25 cellular contexts compared by ENCODE assay signal in genomic region chr11:27541790-27542189, GRCh38. TPM values are rescaled to one million over a fixed set of nuclear protein-coding genes. Genes with fewer than 3 reads are reported as not detected.
DNase-seq lines count a peak whose midpoint lies in the region; ATAC-seq, FAIRE-seq and TF ChIP-seq lines count a peak whose summit lies in the region.
"Had no signal": no experiment of that assay in that cellular context is flagged by ENCODE, and none has a peak within 500 bp of the region (broad histone marks: within the 10 kb centered on the region; RNA-seq: fewer than 3 reads in every experiment).

No MANE protein-coding gene starts in this region.

- no peak overlapping the region for H2AK9ac ChIP-seq in IMR-90 (replicated peaks; ENCODE audit: low read depth, low read length, poor library complexity)

- dilution Hi-C loops in IMR-90 (cut with HindIII; ENCODE audit: low sequenced_read_pairs, unreplicated experiment), result no loop called here

- no peaks in the 10 kb centered on the region for H3K36me3 ChIP-seq in IMR-90 (ENCODE audit: control insufficient read depth, insufficient read depth, low read length)
- no peaks in the 10 kb centered on the region for H3K36me3 ChIP-seq in H1 (ENCODE audit: control insufficient read depth in 2 of 4, insufficient read depth in 4 of 4, low read length in 3 of 4)
- H3K36me3 ChIP-seq in SJCRH30, result no peaks in the 10 kb centered on the region
- H3K36me3 ChIP-seq: BE2C, BLaER1 had no signal

- no peak for TF ChIP-seq RAD21 in IMR-90 (IDR thresholded peaks at IDR 0.05; ENCODE audit: low read length)
- TF ChIP-seq RAD21 in Ishikawa (IDR thresholded peaks at IDR 0.05; ENCODE audit: low read depth), result no peak
- no peak for TF ChIP-seq RAD21 in H1 (IDR thresholded peaks at IDR 0.05 in 1 of 2, conservative IDR thresholded peaks at IDR 0.05 in 1 of 2; ENCODE audit: low read depth in 2 of 2, low read length in 2 of 2)

- H3K4ac ChIP-seq in IMR-90 (ENCODE audit: low read depth, low read length), result no peak overlapping the region
- no peak overlapping the region for H3K4ac ChIP-seq in H1 (replicated peaks; ENCODE audit: insufficient read length, low read depth, low read length)

- no peaks in the 10 kb centered on the region for H3K4me1 ChIP-seq in IMR-90 (ENCODE audit: control insufficient read depth, insufficient read depth, low read length)
- H3K4me1 ChIP-seq in H1 (replicated peaks in 1 of 4; ENCODE audit: control insufficient read depth in 3 of 4, insufficient read depth in 4 of 4, low read length in 3 of 4), result no peaks in the 10 kb centered on the region
- H3K4me1 ChIP-seq in SJCRH30, result peaks cover 5% of the 10 kb centered on the region
- H3K4me1 ChIP-seq: BE2C had no signal

- ATAC-seq in IMR-90 (ENCODE audit: low read depth) (no peak), HG02571 (IDR thresholded peaks at IDR 0.05; ENCODE audit: unreplicated experiment) (no peak)
- ATAC-seq: GM12878 had no signal

- TF ChIP-seq CTCF in IMR-90 (conservative IDR thresholded peaks at IDR 0.05; ENCODE audit: low read depth, low read length), result no peak
- no peak for TF ChIP-seq CTCF in H1 (IDR thresholded peaks at IDR 0.05; ENCODE audit: control extremely low read depth in 1 of 3, insufficient read depth in 1 of 3, low read depth in 1 of 3, low read length in 3 of 3)

- no peak overlapping the region for H3K14ac ChIP-seq in IMR-90 (replicated peaks; ENCODE audit: low read depth, low read length)
- no peak overlapping the region for H3K14ac ChIP-seq in H1 (ENCODE audit: insufficient read length)

- no peak overlapping the region for H2AK5ac ChIP-seq in IMR-90 (ENCODE audit: low read depth, low read length)
- no peak overlapping the region for H2AK5ac ChIP-seq in H1 (ENCODE audit: low read depth, low read length)

- no peaks in the 10 kb centered on the region for H3K9me1 ChIP-seq in IMR-90 (ENCODE audit: insufficient read depth, low read length)

- in situ Hi-C loops in IMR-90 (cut with MboI; ENCODE audit: low sequenced_read_pairs), result no loop called here

- H3K9ac ChIP-seq in IMR-90 (ENCODE audit: low read depth, low read length), result no peak overlapping the region
- H3K9ac ChIP-seq in H1 (replicated peaks in 1 of 4; ENCODE audit: extremely low read depth in 1 of 4, low read depth in 3 of 4, low read length in 3 of 4), result no peak overlapping the region
- H3K9ac ChIP-seq: BLaER1 had no signal

- TF ChIP-seq POLR2A in IMR-90 (IDR thresholded peaks at IDR 0.05; ENCODE audit: low read depth, low read length), result no peak
- no peak for TF ChIP-seq POLR2A in H1 (IDR thresholded peaks at IDR 0.05; ENCODE audit: control extremely low read depth in 1 of 2, low read depth in 2 of 2, low read length in 2 of 2)

- H3K27me3 ChIP-seq in IMR-90 (ENCODE audit: control insufficient read depth, insufficient read depth, low read length) (no peaks in the 10 kb centered on the region), H1 (replicated peaks in 1 of 4; ENCODE audit: control insufficient read depth in 3 of 4, extremely low read depth in 1 of 4, insufficient read depth in 3 of 4, low read length in 3 of 4) (no peaks in the 10 kb centered on the region), SJCRH30 (peaks cover 3% of the 10 kb centered on the region; the same call in 1 of the 2 replicates)
- H3K27me3 ChIP-seq: BE2C, BLaER1 had no signal

- intact Hi-C loops in IMR-90 (cut with micrococcal nuclease), result no loop called here

- H4K8ac ChIP-seq in IMR-90 (ENCODE audit: low read depth in 2 of 2, low read length in 2 of 2) (no peak overlapping the region), H1 (ENCODE audit: extremely low read depth, insufficient read depth, low read length) (no peak overlapping the region)

- no peak for DNase-seq in IMR-90
- no peak for DNase-seq in H1 (ENCODE audit: low read depth in 1 of 2, low spot score in 2 of 2)
- no peak for DNase-seq in GM19240 (ENCODE audit: insufficient read length, low spot score)
- no peak for DNase-seq in SJCRH30
- DNase-seq: 8988T; ACHN; BE2C; C1 segment of cervical spinal cord; CD4-positive, alpha-beta memory T cell; CD4-positive, CD25-positive, alpha-beta regulatory T cell; CD8-positive, alpha-beta memory T cell; COR-L47; DMS 273 treated with DMSO at 0.1 percent for 48 hours; DMS153; DMS53; DMS79; DND-41; EL; GDM1 had no signal

- H2BK5ac ChIP-seq in IMR-90 (ENCODE audit: low read depth, low read length, poor library complexity, severe bottlenecking) (no peak overlapping the region), H1 (ENCODE audit: low read depth, low read length) (no peak overlapping the region)

- H3K4me3 ChIP-seq in IMR-90 (ENCODE audit: insufficient read depth, low read depth, low read length) (no peak overlapping the region), H1 (ENCODE audit: extremely low read depth in 1 of 4, insufficient read depth in 2 of 4, low read depth in 3 of 4, low read length in 4 of 4) (no peak overlapping the region), SJCRH30 (no peak overlapping the region)
- H3K4me3 ChIP-seq: BLaER1, GM12878 had no signal

- H3K27ac ChIP-seq in IMR-90 (ENCODE audit: insufficient read depth, low read length), result no peak overlapping the region
- no peak overlapping the region for H3K27ac ChIP-seq in H1 (ENCODE audit: low read depth, low read length)
- H3K27ac ChIP-seq in SJCRH30, result no peak overlapping the region
- H3K27ac ChIP-seq: BLaER1 had no signal

- H3K18ac ChIP-seq in IMR-90 (ENCODE audit: low read depth, low read length) (no peak overlapping the region), H1 (ENCODE audit: extremely low read depth, low read length) (no peak overlapping the region)

- CTCF ChIA-PET in IMR-90 (lab: Yijun Ruan, JAX), result no interaction called here
- CTCF ChIA-PET in H1 (lab: Charles Lee; ENCODE audit: partially characterized antibody), result interaction anchor here (1.4 kb wide), 1 partner anchor 23 kb away, joined by 3 read pairs; no protein-coding TSS in a partner anchor

- H4K20me1 ChIP-seq in IMR-90 (ENCODE audit: insufficient read depth, low read length) (no peaks in the 10 kb centered on the region), H1 (replicated peaks in 1 of 2; ENCODE audit: control insufficient read depth in 1 of 2, insufficient read depth in 2 of 2, low read length in 2 of 2) (no peaks in the 10 kb centered on the region)
- H4K20me1 ChIP-seq: BLaER1 had no signal

- POLR2A ChIA-PET in IMR-90 (lab: Charles Lee; ENCODE audit: unreplicated experiment), result no interaction called here
- POLR2A ChIA-PET in H1 (lab: Charles Lee; ENCODE audit: partially characterized antibody), result no interaction called here

- FAIRE-seq in H1 (lab: Jason Lieb, UNC), result no peak
- FAIRE-seq: A204.1, GM12878, GM18507 had no signal

- WGBS in IMR-90 (ENCODE audit: extremely low coverage in 2 of 2, insufficient read length in 1 of 2), 2 experiments, result no CpG with 5 or more reads among the region's 2 CpGs
- WGBS in H1 (ENCODE audit: extremely low coverage in 1 of 2, insufficient coverage in 1 of 2, insufficient read length in 1 of 2, insufficient replicate concordance in 2 of 2, low coverage in 1 of 2, low lambda C conversion rate in 2 of 2, missing lambda C conversion rate in 1 of 2), 2 experiments, result 38% methylated on average over 2 of the region's 2 CpGs; no CpG with 5 or more reads in 1 of the 2 experiments

- no peaks in the 10 kb centered on the region for H3K23me2 ChIP-seq in H1 (ENCODE audit: low read depth, low read length)

- H2BK20ac ChIP-seq in IMR-90 (ENCODE audit: low read depth, low read length), result no peak overlapping the region
- no peak overlapping the region for H2BK20ac ChIP-seq in H1 (ENCODE audit: low read length)

- no peak for TF ChIP-seq EP300 in Ishikawa (IDR thresholded peaks at IDR 0.05; ENCODE audit: borderline replicate concordance)
- TF ChIP-seq EP300 in H1 (IDR thresholded peaks at IDR 0.05; ENCODE audit: borderline replicate concordance in 1 of 2, low read depth in 2 of 2, low read length in 2 of 2), result no peak

- H4K91ac ChIP-seq in IMR-90 (ENCODE audit: insufficient read depth, low read depth, low read length) (no peak overlapping the region), H1 (replicated peaks; ENCODE audit: insufficient read length, low read length) (no peak overlapping the region)

- H4K5ac ChIP-seq in IMR-90 (ENCODE audit: low read depth, low read length) (no peak overlapping the region), H1 (ENCODE audit: insufficient read length, low read depth, low read length) (no peak overlapping the region)

- H3K23ac ChIP-seq in IMR-90 (ENCODE audit: low read depth, low read length) (no peak overlapping the region), H1 (ENCODE audit: insufficient read length) (no peak overlapping the region)

- H3K9me3 ChIP-seq in IMR-90 (ENCODE audit: control insufficient read depth, insufficient read depth, low read length), result no peaks in the 10 kb centered on the region
- H3K9me3 ChIP-seq in H1 (ENCODE audit: insufficient read depth in 2 of 2, low read depth in 1 of 2, low read length in 1 of 2), result no peaks in the 10 kb centered on the region
- H3K9me3 ChIP-seq in SJCRH30 (replicated peaks), result no peaks in the 10 kb centered on the region
- H3K9me3 ChIP-seq: BE2C, BLaER1 had no signal

- H3K4me2 ChIP-seq in IMR-90 (ENCODE audit: low read depth, low read length) (no peak overlapping the region), H1 (ENCODE audit: insufficient read depth in 1 of 2, low read depth in 2 of 2, low read length in 2 of 2) (no peak overlapping the region)
- H3K4me2 ChIP-seq: BLaER1 had no signal

- no peak overlapping the region for H2BK12ac ChIP-seq in H1 (ENCODE audit: low read depth, low read length)

- no peaks in the 10 kb centered on the region for H3K79me1 ChIP-seq in IMR-90 (ENCODE audit: low read depth in 1 of 2, low read length in 2 of 2)
- no peaks in the 10 kb centered on the region for H3K79me1 ChIP-seq in H1 (ENCODE audit: low read depth, low read length)

- H2AFZ ChIP-seq in IMR-90 (replicated peaks; ENCODE audit: low read length, poor library complexity) (no peak overlapping the region), H1 (ENCODE audit: low read length) (no peak overlapping the region)

- BruUV-seq in IMR-90 (replicated peaks; lab: Mats Ljungman, UMichigan), result no TSS peak

- H2BK120ac ChIP-seq in IMR-90 (ENCODE audit: low read depth, low read length) (no peak overlapping the region), H1 (replicated peaks; ENCODE audit: low read depth, low read length) (no peak overlapping the region)

- H3K56ac ChIP-seq in IMR-90 (ENCODE audit: extremely low read depth, insufficient read depth, low read length) (no peak overlapping the region), H1 (replicated peaks; ENCODE audit: insufficient read length, low read depth, low read length) (no peak overlapping the region)

- no peak overlapping the region for H2BK15ac ChIP-seq in IMR-90 (ENCODE audit: low read depth, low read length)
- no peak overlapping the region for H2BK15ac ChIP-seq in H1 (ENCODE audit: low read length)

- no peaks in the 10 kb centered on the region for H3K79me2 ChIP-seq in H1 (ENCODE audit: control insufficient read depth in 1 of 2, insufficient read depth in 2 of 2, low read length in 2 of 2)

RNA-seq across cellular contexts. Expression of gene LIN7C, which starts 35.2 kb away (rescaled TPM):
- 25.5 and 58.3 TPM in 2 replicates for total RNA-seq in IMR-90 (2012; rRNA removed)
- polyA plus RNA-seq in IMR-90 (2012; rRNA removed), result 7.4 and 12.2 TPM in 2 replicates
- polyA plus RNA-seq in IMR-90 (2012; cell fraction: cytosol; rRNA removed), result 2.7 and 4.2 TPM in 2 replicates
- 2.0 and 6.9 TPM in 2 replicates for polyA plus RNA-seq in IMR-90 (2012; cell fraction: nucleus; rRNA removed; ENCODE audit: low replicate concordance)
- total RNA-seq in H1 (2021; fragmentation: NEBNext Ultra II Directional; extraction: Animal tissue kit (Norgen Biotek cat#: 25700)), result 41.7 and 42.7 TPM in 2 replicates
- polyA plus RNA-seq in H1 (2011; rRNA removed), result 8.3 and 10.5 TPM in 2 replicates
- polyA plus RNA-seq in H1 (2011; cell fraction: cytosol; rRNA removed), result 11.8 TPM
- polyA plus RNA-seq in H1 (2011; cell fraction: nucleus; rRNA removed), result 3.3 TPM
- polyA plus RNA-seq in H1 (2012, experiment 1 of 2), result 4.0 to 11.3 TPM (median 4.7 TPM) in 4 replicates
- polyA plus RNA-seq in H1 (2012, experiment 2 of 2), result 1.4 TPM
- 19.6 TPM for polyA plus RNA-seq in H1 (2013, experiment 1 of 2)
- 18.3 TPM for polyA plus RNA-seq in H1 (2013, experiment 2 of 2)
- 8.1 and 9.9 TPM in 2 replicates for polyA minus RNA-seq in H1 (2011; rRNA and poly(A)+ RNA removed)
- polyA minus RNA-seq in H1 (2011; cell fraction: cytosol; rRNA and poly(A)+ RNA removed), result 10.2 TPM
- 10.8 TPM for polyA minus RNA-seq in H1 (2011; cell fraction: nucleus; rRNA and poly(A)+ RNA removed)
- total RNA-seq in SJCRH30 (2014; rRNA removed; shearing (Covaris generic)), result 64.6 and 70.6 TPM in 2 replicates
